In genomic region chr6:149210376-149210775, GRCh38 we compare ENCODE assay signal across 10 cellular contexts.
A peak's percentile ranks its signal among the peaks of the same experiment; 100 is the strongest.
DNase-seq lines count a peak whose midpoint lies in the region; ATAC-seq and TF ChIP-seq lines count a peak whose summit lies in the region.
"Had no signal": no experiment of that assay in that cellular context is flagged by ENCODE, and none has a peak within 500 bp of the region (broad histone marks: within the 10 kb centered on the region; RNA-seq: fewer than 3 reads in every experiment).

No MANE protein-coding gene starts in this region.

- H3K4me3 Mint-ChIP-seq in T-helper 1 cell treated with Interleukin-12 subunit alpha and Interleukin-12 subunit beta and Interleukin-4 antibody, amounts not matched to agents 30 μg/mL and 1 μg/mL, for 36 hours = peak overlapping the region; percentile 57
- no peak overlapping the region for H3K4me3 Mint-ChIP-seq in osteocyte (ENCODE audit: unreplicated experiment)

- no peak overlapping the region for H3K27ac Mint-ChIP-seq in T-helper 1 cell treated with Interleukin-12 subunit alpha and Interleukin-12 subunit beta and Interleukin-4 antibody, amounts not matched to agents 30 μg/mL and 1 μg/mL, for 36 hours
- no peak overlapping the region for H3K27ac Mint-ChIP-seq in osteocyte (ENCODE audit: unreplicated experiment)

- DNase-seq in activated gamma-delta T cell treated with Interleukin-2 at 50 U/mL for 16 hours (peak; percentile 29), activated gamma-delta T cell (lab: John Stamatoyannopoulos, UW) (no peak), fibroblast of mammary gland (ENCODE audit: low read depth) (peak; percentile 68), transverse colon (no peak), osteocyte (ENCODE audit: extremely low spot score, unreplicated experiment) (no peak)
- DNase-seq: NCI-H2171 treated with DMSO at 0.1 percent for 48 hours; stimulated activated CD4-positive, alpha-beta T cell treated with anti-CD3 and anti-CD28 coated beads, Interleukin-2, amount 100 ng/mL, for 48 hours had no signal

- TF ChIP-seq EP300 in transverse colon (IDR thresholded peaks at IDR 0.05; ENCODE audit: low read depth) = no peak

- no peak for ATAC-seq in HG03280 (IDR thresholded peaks at IDR 0.05; ENCODE audit: unreplicated experiment)
- no peak for ATAC-seq in GM21367 (IDR thresholded peaks at IDR 0.05; ENCODE audit: unreplicated experiment)

- H3K27ac ChIP-seq in transverse colon = peak overlapping the region in 3 of 4 donors; percentile 39 to 56 (median 40)

- H3K4me3 ChIP-seq in fibroblast of mammary gland (ENCODE audit: control insufficient read depth, low read depth, low read length) (no peak overlapping the region), transverse colon (no peak overlapping the region)

- intact Hi-C loops in transverse colon (cut with DNase I; ENCODE audit: low total_unique reads) = no loop called here

- TF ChIP-seq CTCF in fibroblast of mammary gland (conservative IDR thresholded peaks at IDR 0.05; ENCODE audit: control insufficient read depth, insufficient read depth, low read depth, low read length) (no peak), transverse colon (IDR thresholded peaks at IDR 0.05) (no peak), osteocyte (IDR thresholded peaks at IDR 0.05) (no peak)

- peaks cover 11% of the 10 kb centered on the region for H3K9me3 Mint-ChIP-seq in T-helper 1 cell treated with Interleukin-12 subunit alpha and Interleukin-12 subunit beta and Interleukin-4 antibody, amounts not matched to agents 30 μg/mL and 1 μg/mL, for 36 hours
- H3K9me3 Mint-ChIP-seq in osteocyte (ENCODE audit: unreplicated experiment) = no peaks in the 10 kb centered on the region

- in situ Hi-C loops in transverse colon (cut with MboI; ENCODE audit: low pct_ligation_motif_present in 1 of 4, low pct_unique_long_range_greater_than_20kb in 1 of 4, low sequenced_read_pairs in 3 of 4) = no loop called here

- 48% methylated on average over 1 of the region's 1 CpG; no CpG with 5 or more reads in 1 of the 2 donors for WGBS in transverse colon (ENCODE audit: low coverage in 1 of 2), 2 donors

- H3K27me3 ChIP-seq in transverse colon = no peaks in the 10 kb centered on the region

- peaks cover 0 to 29% (median 8%) of the 10 kb centered on the region in 4 donors for H3K4me1 ChIP-seq in transverse colon

- peaks cover 24% of the 10 kb centered on the region for H3K4me1 Mint-ChIP-seq in T-helper 1 cell treated with Interleukin-12 subunit alpha and Interleukin-12 subunit beta and Interleukin-4 antibody, amounts not matched to agents 30 μg/mL and 1 μg/mL, for 36 hours (ENCODE audit: low read depth)
- H3K4me1 Mint-ChIP-seq in osteocyte (ENCODE audit: unreplicated experiment) = no peaks in the 10 kb centered on the region

- peaks cover 35% of the 10 kb centered on the region for H3K36me3 Mint-ChIP-seq in T-helper 1 cell treated with Interleukin-12 subunit alpha and Interleukin-12 subunit beta and Interleukin-4 antibody, amounts not matched to agents 30 μg/mL and 1 μg/mL, for 36 hours (ENCODE audit: low read depth)
- H3K36me3 Mint-ChIP-seq in osteocyte (ENCODE audit: unreplicated experiment) = no peaks in the 10 kb centered on the region

- no peaks in the 10 kb centered on the region for H3K27me3 Mint-ChIP-seq in T-helper 1 cell treated with Interleukin-12 subunit alpha and Interleukin-12 subunit beta and Interleukin-4 antibody, amounts not matched to agents 30 μg/mL and 1 μg/mL, for 36 hours (ENCODE audit: low read depth)
- no peaks in the 10 kb centered on the region for H3K27me3 Mint-ChIP-seq in osteocyte (ENCODE audit: unreplicated experiment)

- H3K9me3 ChIP-seq in transverse colon = no peaks in the 10 kb centered on the region

- no peak for TF ChIP-seq POLR2A in transverse colon (IDR thresholded peaks at IDR 0.05)

- no peaks in the 10 kb centered on the region for H3K36me3 ChIP-seq in transverse colon

Comparison
In these comparisons a context has a peak if more than half of its experiments do, and no peak if none do; other contexts are left out.
1. DNase-seq: peak in activated gamma-delta T cell treated with Interleukin-2 at 50 U/mL for 16 hours (single experiment) and fibroblast of mammary gland (single experiment); none in activated gamma-delta T cell (single experiment), transverse colon (single experiment) and osteocyte (single experiment).